In the genomic region with DNA sequence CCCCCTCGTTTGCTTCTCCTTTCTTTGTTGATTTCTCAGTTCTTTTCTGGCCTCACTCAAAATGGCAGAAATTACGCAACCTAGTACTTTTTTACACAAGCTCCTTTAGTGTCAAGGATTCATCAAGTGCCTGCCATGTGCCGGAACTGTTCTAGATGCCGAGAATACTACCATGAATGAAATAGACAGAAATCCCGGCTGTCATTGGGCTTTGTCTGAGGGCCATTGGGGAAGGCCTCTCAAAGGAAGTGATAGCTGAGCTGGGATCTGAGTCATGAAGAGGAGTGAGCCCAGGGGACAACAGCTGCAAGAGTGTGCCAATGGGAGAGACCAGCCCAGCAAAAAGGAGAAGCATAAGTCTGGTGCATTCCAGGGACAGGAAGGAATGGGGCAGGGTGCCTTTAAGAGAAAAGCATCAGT, we compare ENCODE assay signal across 8 cellular contexts. TPM values are rescaled to one million over a fixed set of nuclear protein-coding genes. Genes with fewer than 3 reads are reported as not detected.
DNase-seq lines count a peak whose midpoint lies in the region; TF ChIP-seq lines count a peak whose summit lies in the region.

No MANE protein-coding gene starts in this region.

- TF ChIP-seq POLR2A in vagina (IDR thresholded peaks at IDR 0.05), result no peak

- TF ChIP-seq CTCF in mesothelial cell of epicardium (IDR thresholded peaks at IDR 0.05; ENCODE audit: unreplicated experiment) (no peak), vagina (IDR thresholded peaks at IDR 0.05) (no peak)

- H3K36me3 ChIP-seq in vagina, result no peaks in the 10 kb centered on the region

- no peaks in the 10 kb centered on the region for H3K27me3 ChIP-seq in vagina

- peak overlapping the region; percentile 69 for H3K27ac ChIP-seq in vagina

- H3K27me3 Mint-ChIP-seq in dendritic cell treated with granulocyte-macrophage colony-stimulating factor and Interleukin-4, amounts not matched to agents 40 ng/mL and 50 ng/mL, for 4 days, result no peaks in the 10 kb centered on the region
- no peaks in the 10 kb centered on the region for H3K27me3 Mint-ChIP-seq in mesothelial cell of epicardium (ENCODE audit: low read depth)

- H3K9me3 ChIP-seq in vagina, result no peaks in the 10 kb centered on the region

- DNase-seq in CD1c-positive myeloid dendritic cell (ENCODE audit: extremely low spot score), result peak; percentile 92
- peak; percentile 71 for DNase-seq in NCI-H510A (lab: John Stamatoyannopoulos, UW)
- DNase-seq in mesothelial cell of epicardium (ENCODE audit: low spot score in 2 of 2, unreplicated experiment in 2 of 2), result no peak
- DNase-seq in vagina (ENCODE audit: extremely low spot score in 2 of 2), result no peak
- no peak for DNase-seq in 8988T
- no peak for DNase-seq in T-helper 1 cell
- no peak for DNase-seq in cerebellum (ENCODE audit: low spot score)

- peak overlapping the region; percentile 100 for H3K27ac Mint-ChIP-seq in dendritic cell treated with granulocyte-macrophage colony-stimulating factor and Interleukin-4, amounts not matched to agents 40 ng/mL and 50 ng/mL, for 4 days
- peak overlapping the region; percentile 98 for H3K27ac Mint-ChIP-seq in mesothelial cell of epicardium

- peaks cover 5% of the 10 kb centered on the region for H3K36me3 Mint-ChIP-seq in dendritic cell treated with granulocyte-macrophage colony-stimulating factor and Interleukin-4, amounts not matched to agents 40 ng/mL and 50 ng/mL, for 4 days (ENCODE audit: low read depth)
- H3K36me3 Mint-ChIP-seq in mesothelial cell of epicardium, result no peaks in the 10 kb centered on the region

- intact Hi-C loops in dendritic cell treated with granulocyte-macrophage colony-stimulating factor and Interleukin-4, amounts not matched to agents 40 ng/mL and 50 ng/mL, for 4 days (cut with micrococcal nuclease), result loop anchor here (2.0 kb wide), 1 partner anchor 97 kb away; no protein-coding TSS in a partner anchor
- intact Hi-C loops in vagina (cut with DNase I), result loop anchor here (5.0 kb wide), 1 partner anchor 35 kb away; a partner anchor contains a TSS

- H3K4me1 ChIP-seq in vagina, result peaks cover 22% of the 10 kb centered on the region

- H3K4me3 ChIP-seq in vagina, result no peak overlapping the region

- peaks cover 62% of the 10 kb centered on the region for H3K4me1 Mint-ChIP-seq in dendritic cell treated with granulocyte-macrophage colony-stimulating factor and Interleukin-4, amounts not matched to agents 40 ng/mL and 50 ng/mL, for 4 days (ENCODE audit: low read depth)
- H3K4me1 Mint-ChIP-seq in mesothelial cell of epicardium, result peaks cover 26% of the 10 kb centered on the region

- no peaks in the 10 kb centered on the region for H3K9me3 Mint-ChIP-seq in dendritic cell treated with granulocyte-macrophage colony-stimulating factor and Interleukin-4, amounts not matched to agents 40 ng/mL and 50 ng/mL, for 4 days
- H3K9me3 Mint-ChIP-seq in mesothelial cell of epicardium, result peaks cover 7% of the 10 kb centered on the region

- H3K4me3 Mint-ChIP-seq in dendritic cell treated with granulocyte-macrophage colony-stimulating factor and Interleukin-4, amounts not matched to agents 40 ng/mL and 50 ng/mL, for 4 days, result peak overlapping the region; percentile 34
- H3K4me3 Mint-ChIP-seq in mesothelial cell of epicardium, result no peak overlapping the region

RNA-seq across cellular contexts. Expression of a gene that starts 34.3 kb away (rescaled TPM):
- total RNA-seq in mesothelial cell of epicardium, result 158 to 161 TPM (median 160 TPM) in 3 replicates
- total RNA-seq in vagina, result 236 TPM
- total RNA-seq in cerebellum, result 185 TPM

Comparison
In these comparisons a context has a peak if more than half of its experiments do, and no peak if none do; other contexts are left out.
1. DNase-seq: peak in CD1c-positive myeloid dendritic cell (single experiment) and NCI-H510A (single experiment); none in mesothelial cell of epicardium (0 of 2), vagina (0 of 2), 8988T (single experiment), T-helper 1 cell (0 of 5) and cerebellum (single experiment).